22 cellular contexts compared by ENCODE assay signal in genomic region chr11:132999519-132999918, GRCh38.
DNase-seq lines count a peak whose midpoint lies in the region; ATAC-seq, FAIRE-seq and TF ChIP-seq lines count a peak whose summit lies in the region.
"Had no signal": no experiment of that assay in that cellular context is flagged by ENCODE, and none has a peak within 500 bp of the region (broad histone marks: within the 10 kb centered on the region; RNA-seq: fewer than 3 reads in every experiment).

No MANE protein-coding gene starts in this region.

- H2BK12ac ChIP-seq in H1 (ENCODE audit: low read depth, low read length), result peak overlapping the region; percentile 42; the same call in 1 of the 2 replicates

- no peak overlapping the region for H3K4ac ChIP-seq in H1 (replicated peaks; ENCODE audit: insufficient read length, low read depth, low read length)

- 30% methylated on average over 8 of the region's 12 CpGs; no CpG with 5 or more reads in 1 of the 2 experiments for WGBS in H1 (ENCODE audit: extremely low coverage in 1 of 2, insufficient coverage in 1 of 2, insufficient read length in 1 of 2, insufficient replicate concordance in 2 of 2, low coverage in 1 of 2, low lambda C conversion rate in 2 of 2, missing lambda C conversion rate in 1 of 2), 2 experiments

- H3K4me3 Mint-ChIP-seq in neural progenitor cell, result no peak overlapping the region
- H3K4me3 Mint-ChIP-seq: CD8-positive, alpha-beta memory T cell; T-cell had no signal

- no peak overlapping the region for H2BK20ac ChIP-seq in H1 (ENCODE audit: low read length)

- H3K27me3 ChIP-seq in H7 (ENCODE audit: control insufficient read depth, insufficient read depth, low read length), result peaks cover 16% of the 10 kb centered on the region
- peaks cover 5 to 15% (median 13%) of the 10 kb centered on the region in 4 experiments for H3K27me3 ChIP-seq in H1 (replicated peaks in 1 of 4; ENCODE audit: control insufficient read depth in 3 of 4, extremely low read depth in 1 of 4, insufficient read depth in 3 of 4, low read length in 3 of 4)
- H3K27me3 ChIP-seq in neural progenitor cell, result peaks cover 29% of the 10 kb centered on the region

- no peaks in the 10 kb centered on the region for H3K36me3 ChIP-seq in H7 (replicated peaks; ENCODE audit: control insufficient read depth, insufficient read depth, low read length)
- H3K36me3 ChIP-seq in H1 (ENCODE audit: control insufficient read depth in 2 of 4, insufficient read depth in 4 of 4, low read length in 3 of 4), result no peaks in the 10 kb centered on the region
- H3K36me3 ChIP-seq in neural progenitor cell, result no peaks in the 10 kb centered on the region

- H3K9me3 ChIP-seq in H1 (ENCODE audit: insufficient read depth in 2 of 2, low read depth in 1 of 2, low read length in 1 of 2), result no peaks in the 10 kb centered on the region
- H3K9me3 ChIP-seq in neural progenitor cell (ENCODE audit: low read depth), result no peaks in the 10 kb centered on the region

- TF ChIP-seq RAD21 in H1 (IDR thresholded peaks at IDR 0.05 in 1 of 2, conservative IDR thresholded peaks at IDR 0.05 in 1 of 2; ENCODE audit: low read depth in 2 of 2, low read length in 2 of 2), result no peak

- H2AFZ ChIP-seq in H1 (ENCODE audit: low read length) (no peak overlapping the region), neural progenitor cell (replicated peaks) (peak overlapping the region; percentile 76)

- H3K4me1 ChIP-seq in H1 (replicated peaks in 1 of 4; ENCODE audit: control insufficient read depth in 3 of 4, insufficient read depth in 4 of 4, low read length in 3 of 4) (peaks cover 1 to 4% (median 3%) of the 10 kb centered on the region in 4 experiments; a peak in 4 of 7 replicates), neural progenitor cell (peaks cover 10% of the 10 kb centered on the region)

- no peak for TF ChIP-seq POLR2A in H1 (IDR thresholded peaks at IDR 0.05; ENCODE audit: control extremely low read depth in 1 of 2, low read depth in 2 of 2, low read length in 2 of 2)

- H3K27ac ChIP-seq in H1 (ENCODE audit: low read depth, low read length) (no peak overlapping the region), neural progenitor cell (no peak overlapping the region)

- H2BK15ac ChIP-seq in H1 (ENCODE audit: low read length), result peak overlapping the region; percentile 81; the same call in 1 of the 2 replicates

- no peak overlapping the region for H2AK5ac ChIP-seq in H1 (ENCODE audit: low read depth, low read length)

- no peak overlapping the region for H3K56ac ChIP-seq in H1 (replicated peaks; ENCODE audit: insufficient read length, low read depth, low read length)

- no peak overlapping the region for H4K8ac ChIP-seq in H1 (ENCODE audit: extremely low read depth, insufficient read depth, low read length)

- H4K20me1 ChIP-seq in H1 (replicated peaks in 1 of 2; ENCODE audit: control insufficient read depth in 1 of 2, insufficient read depth in 2 of 2, low read length in 2 of 2), result no peaks in the 10 kb centered on the region
- H4K20me1 ChIP-seq in neural progenitor cell (ENCODE audit: low read depth), result no peaks in the 10 kb centered on the region

- POLR2A ChIA-PET in H1 (lab: Charles Lee; ENCODE audit: partially characterized antibody), result no interaction called here

- H3K9ac ChIP-seq in H1 (replicated peaks in 1 of 4; ENCODE audit: extremely low read depth in 1 of 4, low read depth in 3 of 4, low read length in 3 of 4), result no peak overlapping the region
- no peak overlapping the region for H3K9ac ChIP-seq in neural progenitor cell

- H3F3A ChIP-seq in neural progenitor cell (ENCODE audit: low read depth), result no peaks in the 10 kb centered on the region

- no peak overlapping the region for H3K14ac ChIP-seq in H1 (ENCODE audit: insufficient read length)

- peak; percentile 60 for DNase-seq in H7
- peak; percentile 62 for DNase-seq in NCI-H1092 (lab: John Stamatoyannopoulos, UW)
- no peak for DNase-seq in H1 (ENCODE audit: low read depth in 1 of 2, low spot score in 2 of 2)
- peak; percentile 36 for DNase-seq in neural progenitor cell (ENCODE audit: low spot score)
- DNase-seq in DMS79 (lab: John Stamatoyannopoulos, UW), result no peak
- DNase-seq in GM19239 (ENCODE audit: insufficient read length, low spot score), result no peak
- DNase-seq: ACHN; C1 segment of cervical spinal cord; CD8-positive, alpha-beta memory T cell; HCEC 1CT; Kasumi-1; MM.1S; NCI-H187; NCI-H446; NCI-H69; PC-3; RPMI8226; SHP77 treated with DMSO at 0.1 percent for 48 hours; T-cell had no signal

- H4K91ac ChIP-seq in H1 (replicated peaks; ENCODE audit: insufficient read length, low read length), result no peak overlapping the region

- H3K27ac Mint-ChIP-seq in neural progenitor cell, result peak overlapping the region; percentile 42
- H3K27ac Mint-ChIP-seq: CD8-positive, alpha-beta memory T cell; T-cell had no signal

- H3K36me3 Mint-ChIP-seq in neural progenitor cell, result peaks cover 1% of the 10 kb centered on the region
- H3K36me3 Mint-ChIP-seq: CD8-positive, alpha-beta memory T cell; T-cell had no signal

- TF ChIP-seq CTCF in H1 (IDR thresholded peaks at IDR 0.05; ENCODE audit: control extremely low read depth in 1 of 3, insufficient read depth in 1 of 3, low read depth in 1 of 3, low read length in 3 of 3), result no peak
- no peak for TF ChIP-seq CTCF in neural progenitor cell (IDR thresholded peaks at IDR 0.05)

- peaks cover 2% of the 10 kb centered on the region for H3K27me3 Mint-ChIP-seq in neural progenitor cell (ENCODE audit: insufficient read depth, low read depth)

- ATAC-seq in HG03460 (IDR thresholded peaks at IDR 0.05; ENCODE audit: unreplicated experiment), result no peak
- ATAC-seq: PC-3, SK-N-SH treated with all-trans-retinoic acid at 6 μM for 48 hours, T-cell had no signal

- peak overlapping the region; percentile 26 for H2BK120ac ChIP-seq in H1 (replicated peaks; ENCODE audit: low read depth, low read length)

- TF ChIP-seq EP300 in H1 (IDR thresholded peaks at IDR 0.05; ENCODE audit: borderline replicate concordance in 1 of 2, low read depth in 2 of 2, low read length in 2 of 2), result no peak

- no peak overlapping the region for H2BK5ac ChIP-seq in H1 (ENCODE audit: low read depth, low read length)

- H3K4me3 ChIP-seq in H7 (ENCODE audit: insufficient read depth, low read depth, low read length) (no peak overlapping the region), H1 (ENCODE audit: extremely low read depth in 1 of 4, insufficient read depth in 2 of 4, low read depth in 3 of 4, low read length in 4 of 4) (peak overlapping the region in 1 of 4 experiments; percentile 24; a peak in 1 of 8 replicates), neural progenitor cell (no peak overlapping the region)

- no peak overlapping the region for H4K5ac ChIP-seq in H1 (ENCODE audit: insufficient read length, low read depth, low read length)

- H3K18ac ChIP-seq in H1 (ENCODE audit: extremely low read depth, low read length), result no peak overlapping the region

- peaks cover 21% of the 10 kb centered on the region for H3K9me3 Mint-ChIP-seq in neural progenitor cell

- H3K23ac ChIP-seq in H1 (ENCODE audit: insufficient read length), result no peak overlapping the region

- H3K79me2 ChIP-seq in H1 (ENCODE audit: control insufficient read depth in 1 of 2, insufficient read depth in 2 of 2, low read length in 2 of 2), result no peaks in the 10 kb centered on the region
- no peaks in the 10 kb centered on the region for H3K79me2 ChIP-seq in neural progenitor cell (ENCODE audit: low read depth)

- no peaks in the 10 kb centered on the region for H3K79me1 ChIP-seq in H1 (ENCODE audit: low read depth, low read length)

- peak overlapping the region; percentile 10 to 33; a peak in 2 of 4 replicates for H3K4me2 ChIP-seq in H1 (ENCODE audit: insufficient read depth in 1 of 2, low read depth in 2 of 2, low read length in 2 of 2)
- H3K4me2 ChIP-seq in neural progenitor cell, result peak overlapping the region; percentile 47

- H3K23me2 ChIP-seq in H1 (ENCODE audit: low read depth, low read length), result no peaks in the 10 kb centered on the region

- peaks cover 17% of the 10 kb centered on the region for H3K4me1 Mint-ChIP-seq in neural progenitor cell
- H3K4me1 Mint-ChIP-seq: CD8-positive, alpha-beta memory T cell; T-cell had no signal

- CTCF ChIA-PET in H1 (lab: Charles Lee; ENCODE audit: partially characterized antibody), result interaction anchor here (0.9 to 1.3 kb wide), 4 partner anchors 22 to 65 kb away, joined by 3 to 8 read pairs (median 3); no protein-coding TSS in a partner anchor

- FAIRE-seq in H1 (lab: Jason Lieb, UNC) (no peak), GM19239 (lab: Jason Lieb, UNC) (no peak)
- FAIRE-seq: HTR-8/SVneo had no signal

TF ChIP-seq in H1, 55 proteins besides CTCF, POLR2A, EP300 and RAD21:
- TF ChIP-seq POLR2AphosphoS5 (IDR thresholded peaks at IDR 0.05; ENCODE audit: low read depth, low read length) (no peak), CEBPB (IDR thresholded peaks at IDR 0.05; ENCODE audit: low read depth, low read length) (no peak), SIRT6 (IDR thresholded peaks at IDR 0.05; ENCODE audit: low read length) (no peak), TEAD4 (IDR thresholded peaks at IDR 0.05; ENCODE audit: low read depth, low read length) (no peak), BRCA1 (IDR thresholded peaks at IDR 0.05; ENCODE audit: low read depth, low read length) (no peak), PHF8 (conservative IDR thresholded peaks at IDR 0.05; ENCODE audit: low read depth, low read length) (no peak), E2F6 (IDR thresholded peaks at IDR 0.05) (no peak), SP2 (IDR thresholded peaks at IDR 0.05; ENCODE audit: low read length) (no peak), CHD1 (IDR thresholded peaks at IDR 0.05; ENCODE audit: low read depth, low read length) (no peak), SIX5 (IDR thresholded peaks at IDR 0.05; ENCODE audit: low read depth, low read length) (no peak), SIN3A (conservative IDR thresholded peaks at IDR 0.05 in 1 of 2, IDR thresholded peaks at IDR 0.05 in 1 of 2; ENCODE audit: low read depth in 1 of 2, low read length in 2 of 2) (no peak), BACH1 (IDR thresholded peaks at IDR 0.05; ENCODE audit: low read length) (no peak), RBBP5 (IDR thresholded peaks at IDR 0.05; ENCODE audit: borderline replicate concordance, low read depth, low read length) (no peak), EZH2 (IDR thresholded peaks at IDR 0.05; ENCODE audit: low read depth, low read length, severe bottlenecking) (no peak), GABPA (IDR thresholded peaks at IDR 0.05; ENCODE audit: borderline replicate concordance, insufficient read depth, low read length) (no peak)

Comparison
In these comparisons a context has a peak if more than half of its experiments do, and no peak if none do; other contexts are left out.
1. DNase-seq: peak in H7 (single experiment), NCI-H1092 (single experiment) and neural progenitor cell (single experiment); none in H1 (0 of 2), DMS79 (single experiment) and GM19239 (single experiment).